In the genomic region with DNA sequence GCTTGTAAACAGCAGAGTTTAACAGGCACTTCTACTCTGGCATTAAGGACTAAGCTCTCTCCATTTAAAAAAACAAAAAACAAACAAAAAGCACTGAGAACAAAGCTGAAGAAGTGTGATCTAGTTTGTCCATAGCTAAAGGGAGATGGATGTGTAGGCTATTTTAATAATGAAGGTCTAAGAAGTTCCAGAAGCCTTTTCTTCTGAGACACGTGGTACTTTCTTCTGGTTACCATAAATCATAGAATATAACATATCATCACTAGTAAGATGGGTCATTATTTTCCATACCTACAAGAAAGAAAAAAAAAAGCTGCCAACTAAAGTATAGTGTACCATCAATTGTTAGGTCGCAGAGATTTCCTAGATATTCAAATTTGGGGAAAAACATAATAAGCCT, we compare ENCODE assay signal across 8 cellular contexts. TPM values are rescaled to one million over a fixed set of nuclear protein-coding genes. Genes with fewer than 3 reads are reported as not detected.
A peak's percentile ranks its signal among the peaks of the same experiment; 100 is the strongest.
DNase-seq lines count a peak whose midpoint lies in the region; ATAC-seq, FAIRE-seq and TF ChIP-seq lines count a peak whose summit lies in the region.

No MANE protein-coding gene starts in this region.

- in situ Hi-C loops in HAP-1 (cut with MboI; ENCODE audit: low sequenced_read_pairs), result loop anchor here (25.0 kb wide), 1 partner anchor 441 kb away; no protein-coding TSS in a partner anchor

- H4K20me1 ChIP-seq in BLaER1 treated with 17β-estradiol and CSF1 and Interleukin-3, amounts not matched to agents 10 nM and 100 nM, result peaks cover 0 to 30% (median 14%) of the 10 kb centered on the region in 11 experiments; a peak in 12 of 22 replicates

- FAIRE-seq in GM12892 (lab: Jason Lieb, UNC), result no peak

- H3K36me3 ChIP-seq in BLaER1 treated with 17β-estradiol and CSF1 and Interleukin-3, amounts not matched to agents 10 nM and 100 nM, result no peaks in the 10 kb centered on the region
- H3K36me3 ChIP-seq in HAP-1 (replicated peaks) (no peaks in the 10 kb centered on the region), Peyer's patch (no peaks in the 10 kb centered on the region)

- no peak for ATAC-seq in HG02571 (IDR thresholded peaks at IDR 0.05; ENCODE audit: unreplicated experiment)

- peaks cover 0 to 13% (median 0%) of the 10 kb centered on the region in 11 experiments; a peak in 3 of 22 replicates for H3K9me3 ChIP-seq in BLaER1 treated with 17β-estradiol and CSF1 and Interleukin-3, amounts not matched to agents 10 nM and 100 nM (replicated peaks in 1 of 11)
- H3K9me3 ChIP-seq in HAP-1, result no peaks in the 10 kb centered on the region
- H3K9me3 ChIP-seq in Peyer's patch, result no peaks in the 10 kb centered on the region

- H3K27ac ChIP-seq in BLaER1 treated with 17β-estradiol and CSF1 and Interleukin-3, amounts not matched to agents 10 nM and 100 nM, result no peak overlapping the region
- H3K27ac ChIP-seq in VCaP (peak overlapping the region; percentile 78), Peyer's patch (no peak overlapping the region)

- H3K4me1 ChIP-seq in BLaER1 treated with 17β-estradiol and CSF1 and Interleukin-3, amounts not matched to agents 10 nM and 100 nM, result peaks cover 0 to 13% (median 4%) of the 10 kb centered on the region in 10 experiments; a peak in 6 of 20 replicates
- H3K4me1 ChIP-seq in HAP-1 (peaks cover 3% of the 10 kb centered on the region; the same call in 1 of the 2 replicates), Peyer's patch (no peaks in the 10 kb centered on the region)

- no peak overlapping the region; a peak in 1 of 22 replicates for H3K9ac ChIP-seq in BLaER1 treated with 17β-estradiol and CSF1 and Interleukin-3, amounts not matched to agents 10 nM and 100 nM

- TF ChIP-seq CTCF in VCaP (conservative IDR thresholded peaks at IDR 0.05) (no peak), Peyer's patch (IDR thresholded peaks at IDR 0.05) (no peak)

- peak overlapping the region; percentile 7 to 60 (median 39); a peak in 17 of 22 replicates for H3K4me2 ChIP-seq in BLaER1 treated with 17β-estradiol and CSF1 and Interleukin-3, amounts not matched to agents 10 nM and 100 nM

- peaks cover 69 to 81% (median 74%) of the 10 kb centered on the region in 11 experiments for H3K27me3 ChIP-seq in BLaER1 treated with 17β-estradiol and CSF1 and Interleukin-3, amounts not matched to agents 10 nM and 100 nM
- no peaks in the 10 kb centered on the region for H3K27me3 ChIP-seq in HAP-1 (ENCODE audit: low read depth)
- H3K27me3 ChIP-seq in Peyer's patch, result no peaks in the 10 kb centered on the region

- TF ChIP-seq POLR2A in Peyer's patch (IDR thresholded peaks at IDR 0.05), result no peak
- TF ChIP-seq POLR2A in GM12892 (IDR thresholded peaks at IDR 0.05; ENCODE audit: low read depth, low read length), result no peak

- DNase-seq in HAP-1 (ENCODE audit: low spot score in 2 of 2) (peak in 1 of 2 experiments; percentile 52), inferior parietal cortex (ENCODE audit: extremely low spot score) (peak; percentile 42), NCI-H226 (no peak), Peyer's patch (no peak), GM12892 (ENCODE audit: insufficient read length) (no peak)

- H3K4me3 ChIP-seq in BLaER1 treated with 17β-estradiol and CSF1 and Interleukin-3, amounts not matched to agents 10 nM and 100 nM, result peak overlapping the region; percentile 62 to 80 (median 72); a peak in 17 of 20 replicates
- peak overlapping the region; percentile 64 for H3K4me3 ChIP-seq in HAP-1
- peak overlapping the region in 1 of 4 donors; percentile 64 for H3K4me3 ChIP-seq in Peyer's patch

RNA-seq across cellular contexts. Expression of a gene that starts 0.7 kb away (rescaled TPM):
- total RNA-seq in Peyer's patch, result 10 to 100 TPM in 3 of 4 donors, 1 to 10 TPM in 1; 9.1 to 14.0 (median 12.7) TPM
- polyA plus RNA-seq in GM12892 (2012; ENCODE audit: missing spikeins), result 31.4 TPM
